24 cellular contexts compared by ENCODE assay signal in genomic region chr16:28061702-28062101, GRCh38. TPM values are rescaled to one million over a fixed set of nuclear protein-coding genes. Genes with fewer than 3 reads are reported as not detected.
DNase-seq lines count a peak whose midpoint lies in the region; ATAC-seq and TF ChIP-seq lines count a peak whose summit lies in the region.
"Had no signal": no experiment of that assay in that cellular context is flagged by ENCODE, and none has a peak within 500 bp of the region (broad histone marks: within the 10 kb centered on the region; RNA-seq: fewer than 3 reads in every experiment).

No MANE protein-coding gene starts in this region.

- POLR2A ChIA-PET in CD4-positive, alpha-beta memory T cell (lab: Charles Lee; ENCODE audit: partially characterized antibody) = no interaction called here

- no peaks in the 10 kb centered on the region for H3K4me1 ChIP-seq in CD4-positive, alpha-beta memory T cell (ENCODE audit: insufficient read depth, low read length)
- no peaks in the 10 kb centered on the region for H3K4me1 ChIP-seq in Karpas-422 (ENCODE audit: low read length)
- H3K4me1 ChIP-seq: Caco-2 had no signal

- CTCF ChIA-PET in CD4-positive, alpha-beta memory T cell (lab: Charles Lee; ENCODE audit: partially characterized antibody) = interaction anchor here (1.4 kb wide), 1 partner anchor 9 kb away, joined by 4 read pairs; no protein-coding TSS in a partner anchor

- H3K4me3 Mint-ChIP-seq in CD4-positive, alpha-beta memory T cell = peak overlapping the region in 5 of 8 donors; percentile 10 to 50 (median 34)
- H3K4me3 Mint-ChIP-seq in activated T-helper 1 cell treated with anti-CD3 and anti-CD28 coated beads, Interleukin-12 subunit alpha, Interleukin-12 subunit beta, Interleukin-2, Interleukin-4 antibody, amounts not matched to agents 30 ng/mL and 10 ng/mL and 1 ng/mL, durations not matched to agents 14 hours and 24 hours and 36 hours = peak overlapping the region; percentile 15
- H3K4me3 Mint-ChIP-seq in mesothelial cell of epicardium (peak overlapping the region; percentile 60), progenitor cell of endocrine pancreas (ENCODE audit: low read depth) (no peak overlapping the region)
- H3K4me3 Mint-ChIP-seq: HFFc6 had no signal

- H3K36me3 ChIP-seq in CD4-positive, alpha-beta memory T cell (ENCODE audit: insufficient read depth, low read length) = no peaks in the 10 kb centered on the region
- no peaks in the 10 kb centered on the region for H3K36me3 ChIP-seq in Karpas-422 (ENCODE audit: insufficient read depth, low read length)
- H3K36me3 ChIP-seq: MG63 had no signal

- no peak overlapping the region for H2AFZ ChIP-seq in Karpas-422 (ENCODE audit: low read length)

- no peaks in the 10 kb centered on the region for H3K36me3 Mint-ChIP-seq in CD4-positive, alpha-beta memory T cell
- H3K36me3 Mint-ChIP-seq in activated T-helper 1 cell treated with anti-CD3 and anti-CD28 coated beads, Interleukin-12 subunit alpha, Interleukin-12 subunit beta, Interleukin-2, Interleukin-4 antibody, amounts not matched to agents 30 ng/mL and 10 ng/mL and 1 ng/mL, durations not matched to agents 14 hours and 24 hours and 36 hours (ENCODE audit: low read depth) = no peaks in the 10 kb centered on the region
- H3K36me3 Mint-ChIP-seq in mesothelial cell of epicardium = no peaks in the 10 kb centered on the region
- no peaks in the 10 kb centered on the region for H3K36me3 Mint-ChIP-seq in progenitor cell of endocrine pancreas (ENCODE audit: insufficient read depth)
- H3K36me3 Mint-ChIP-seq: CD4-positive, CD25-positive, alpha-beta regulatory T cell had no signal

- H3K27me3 ChIP-seq in CD4-positive, alpha-beta memory T cell (ENCODE audit: insufficient read depth, low read length) = peaks cover 34% of the 10 kb centered on the region
- no peaks in the 10 kb centered on the region for H3K27me3 ChIP-seq in Karpas-422 (ENCODE audit: low read length)

- no peak overlapping the region for H3K4me3 ChIP-seq in CD4-positive, alpha-beta memory T cell (ENCODE audit: low read length in 2 of 2)
- no peak overlapping the region for H3K4me3 ChIP-seq in Karpas-422 (ENCODE audit: low read length)
- H3K4me3 ChIP-seq: MG63 had no signal

- H3K9me2 ChIP-seq in Karpas-422 (replicated peaks; ENCODE audit: insufficient read depth, low read length) = no peaks in the 10 kb centered on the region

- no peaks in the 10 kb centered on the region for H4K20me1 ChIP-seq in Karpas-422 (ENCODE audit: insufficient read depth, low read depth, low read length)

- DNase-seq in CD4-positive, alpha-beta memory T cell = no peak
- no peak for DNase-seq in activated T-helper 1 cell treated with anti-CD3 and anti-CD28 coated beads, Interleukin-12 subunit alpha, Interleukin-12 subunit beta, Interleukin-2, Interleukin-4 antibody, amounts not matched to agents 30 ng/mL and 10 ng/mL and 1 ng/mL, durations not matched to agents 14 hours and 24 hours and 36 hours (ENCODE audit: low spot score)
- DNase-seq in mesothelial cell of epicardium (ENCODE audit: low spot score in 2 of 2, unreplicated experiment in 2 of 2) = no peak
- DNase-seq in posterior vena cava (ENCODE audit: low spot score) = peak; percentile 62
- DNase-seq in progenitor cell of endocrine pancreas (ENCODE audit: low spot score, unreplicated experiment) = no peak
- no peak for DNase-seq in Karpas-422
- DNase-seq: Caco-2; CD4-positive, CD25-positive, alpha-beta regulatory T cell; DMS 273 treated with DMSO at 0.1 percent for 48 hours; DMS79 treated with DMSO at 0.1 percent for 48 hours; H9; HFFc6; MG63; NCI-H1436 treated with DMSO at 0.1 percent for 48 hours; NCI-H2029; NCI-H226; NCI-H774; NK-92 treated with Interleukin-12 subunit alpha and Interleukin-12 subunit beta, amount 100 ng/mL, for 24 hours; SIG-M5 had no signal

- intact Hi-C loops in CD4-positive, alpha-beta memory T cell (cut with micrococcal nuclease) = no loop called here
- intact Hi-C loops in activated T-helper 1 cell treated with anti-CD3 and anti-CD28 coated beads, Interleukin-12 subunit alpha, Interleukin-12 subunit beta, Interleukin-2, Interleukin-4 antibody, amounts not matched to agents 30 ng/mL and 10 ng/mL and 1 ng/mL, durations not matched to agents 14 hours and 24 hours and 36 hours (cut with micrococcal nuclease) = no loop called here
- intact Hi-C loops in posterior vena cava (cut with DNase I) = no loop called here

- no peak for ATAC-seq in HG03159 (IDR thresholded peaks at IDR 0.05; ENCODE audit: unreplicated experiment)

- no peak overlapping the region for H3K27ac ChIP-seq in CD4-positive, alpha-beta memory T cell (ENCODE audit: low read depth, low read length)
- no peak overlapping the region for H3K27ac ChIP-seq in Karpas-422 (ENCODE audit: low read length)
- H3K27ac ChIP-seq: RWPE1 had no signal

- H3K4me1 Mint-ChIP-seq in CD4-positive, alpha-beta memory T cell = peaks cover 5 to 14% (median 7%) of the 10 kb centered on the region in 4 donors
- H3K4me1 Mint-ChIP-seq in activated T-helper 1 cell treated with anti-CD3 and anti-CD28 coated beads, Interleukin-12 subunit alpha, Interleukin-12 subunit beta, Interleukin-2, Interleukin-4 antibody, amounts not matched to agents 30 ng/mL and 10 ng/mL and 1 ng/mL, durations not matched to agents 14 hours and 24 hours and 36 hours (ENCODE audit: low read depth) = peaks cover 7% of the 10 kb centered on the region
- H3K4me1 Mint-ChIP-seq in mesothelial cell of epicardium = peaks cover 2% of the 10 kb centered on the region
- H3K4me1 Mint-ChIP-seq in progenitor cell of endocrine pancreas (ENCODE audit: low read depth) = no peaks in the 10 kb centered on the region

- peaks cover 44 to 47% of the 10 kb centered on the region in 2 donors for H3K27me3 Mint-ChIP-seq in CD4-positive, alpha-beta memory T cell
- H3K27me3 Mint-ChIP-seq in activated T-helper 1 cell treated with anti-CD3 and anti-CD28 coated beads, Interleukin-12 subunit alpha, Interleukin-12 subunit beta, Interleukin-2, Interleukin-4 antibody, amounts not matched to agents 30 ng/mL and 10 ng/mL and 1 ng/mL, durations not matched to agents 14 hours and 24 hours and 36 hours (ENCODE audit: insufficient read depth) = peaks cover 52% of the 10 kb centered on the region
- H3K27me3 Mint-ChIP-seq in mesothelial cell of epicardium (ENCODE audit: low read depth) (peaks cover 89% of the 10 kb centered on the region), progenitor cell of endocrine pancreas (peaks cover 76% of the 10 kb centered on the region)

- H3K4me2 ChIP-seq in Karpas-422 (ENCODE audit: low read depth, low read length, poor library complexity, severe bottlenecking) = no peak overlapping the region

- H3K9me3 Mint-ChIP-seq in CD4-positive, alpha-beta memory T cell = peaks cover 0 to 3% (median 0%) of the 10 kb centered on the region in 8 donors
- no peaks in the 10 kb centered on the region for H3K9me3 Mint-ChIP-seq in activated T-helper 1 cell treated with anti-CD3 and anti-CD28 coated beads, Interleukin-12 subunit alpha, Interleukin-12 subunit beta, Interleukin-2, Interleukin-4 antibody, amounts not matched to agents 30 ng/mL and 10 ng/mL and 1 ng/mL, durations not matched to agents 14 hours and 24 hours and 36 hours
- H3K9me3 Mint-ChIP-seq in mesothelial cell of epicardium = no peaks in the 10 kb centered on the region
- H3K9me3 Mint-ChIP-seq in progenitor cell of endocrine pancreas (ENCODE audit: low read depth) = no peaks in the 10 kb centered on the region
- H3K9me3 Mint-ChIP-seq: H9, HFFc6 had no signal

- H3K79me2 ChIP-seq in Karpas-422 (ENCODE audit: low read length) = no peaks in the 10 kb centered on the region

- H3K9ac ChIP-seq in Karpas-422 (ENCODE audit: low read length) = no peak overlapping the region

- no peak overlapping the region for H3K27ac Mint-ChIP-seq in CD4-positive, alpha-beta memory T cell
- H3K27ac Mint-ChIP-seq in activated T-helper 1 cell treated with anti-CD3 and anti-CD28 coated beads, Interleukin-12 subunit alpha, Interleukin-12 subunit beta, Interleukin-2, Interleukin-4 antibody, amounts not matched to agents 30 ng/mL and 10 ng/mL and 1 ng/mL, durations not matched to agents 14 hours and 24 hours and 36 hours = no peak overlapping the region
- no peak overlapping the region for H3K27ac Mint-ChIP-seq in mesothelial cell of epicardium
- no peak overlapping the region for H3K27ac Mint-ChIP-seq in progenitor cell of endocrine pancreas
- H3K27ac Mint-ChIP-seq: H9, HFFc6 had no signal

- TF ChIP-seq CTCF in mesothelial cell of epicardium (IDR thresholded peaks at IDR 0.05; ENCODE audit: unreplicated experiment) (no peak), progenitor cell of endocrine pancreas (IDR thresholded peaks at IDR 0.05; ENCODE audit: unreplicated experiment) (no peak)

- no peaks in the 10 kb centered on the region for H3K9me3 ChIP-seq in CD4-positive, alpha-beta memory T cell (ENCODE audit: control insufficient read depth in 1 of 2, low read length in 2 of 2)
- no peaks in the 10 kb centered on the region for H3K9me3 ChIP-seq in Karpas-422 (ENCODE audit: low read length)
- H3K9me3 ChIP-seq: Caco-2, MG63 had no signal

RNA-seq across cellular contexts. Expression of gene GSG1L, which starts 1.8 kb away (rescaled TPM):
- total RNA-seq in CD4-positive, alpha-beta memory T cell = not detected
- polyA plus RNA-seq in CD4-positive, alpha-beta memory T cell = under 1 TPM in 1 of 2 donors, not detected in 1; 0.27 TPM
- not detected in 2 replicates for total RNA-seq in activated T-helper 1 cell treated with anti-CD3 and anti-CD28 coated beads, Interleukin-12 subunit alpha, Interleukin-12 subunit beta, Interleukin-2, Interleukin-4 antibody, amounts not matched to agents 30 ng/mL and 10 ng/mL and 1 ng/mL, durations not matched to agents 14 hours and 24 hours and 36 hours
- total RNA-seq in mesothelial cell of epicardium = 1.6 to 1.7 TPM (median 1.7 TPM) in 3 replicates
- total RNA-seq in posterior vena cava = not detected
- total RNA-seq in progenitor cell of endocrine pancreas = 0.17 and 0.27 TPM in 2 replicates
- not detected in 2 replicates for total RNA-seq in Karpas-422 (2014; rRNA removed; shearing (Covaris generic); ENCODE audit: low replicate concordance)
- total RNA-seq: A673; Caco-2; CD4-positive, CD25-positive, alpha-beta regulatory T cell; HFFc6; LHCN-M2 had no signal
- polyA plus RNA-seq: BJ had no signal
